Comparison of ENCODE assay signal across 25 cellular contexts in genomic region chr3:43089081-43089480, GRCh38. TPM values are rescaled to one million over a fixed set of nuclear protein-coding genes. Genes with fewer than 3 reads are reported as not detected.
DNase-seq lines count a peak whose midpoint lies in the region; ATAC-seq and TF ChIP-seq lines count a peak whose summit lies in the region.
"Had no signal": no experiment of that assay in that cellular context is flagged by ENCODE, and none has a peak within 500 bp of the region (broad histone marks: within the 10 kb centered on the region; RNA-seq: fewer than 3 reads in every experiment).

No MANE protein-coding gene starts in this region.

- H3K27me3 Mint-ChIP-seq in CD8-positive, alpha-beta T cell (ENCODE audit: low read depth), result no peaks in the 10 kb centered on the region
- no peaks in the 10 kb centered on the region for H3K27me3 Mint-ChIP-seq in central memory CD8-positive, alpha-beta T cell
- H3K27me3 Mint-ChIP-seq in osteocyte (ENCODE audit: unreplicated experiment), result no peaks in the 10 kb centered on the region
- H3K27me3 Mint-ChIP-seq: B cell; CD4-positive, alpha-beta T cell; CD8-positive, alpha-beta memory T cell had no signal

- H3K4me3 ChIP-seq in CD8-positive, alpha-beta T cell (ENCODE audit: low read depth, low read length), result no peak overlapping the region
- H3K4me3 ChIP-seq in uterus (no peak overlapping the region), coronary artery (no peak overlapping the region)
- H3K4me3 ChIP-seq: A549; BLaER1 treated with 17β-estradiol and CSF1 and Interleukin-3, amounts not matched to agents 10 nM and 100 nM; GM12878 had no signal

- H3K27ac ChIP-seq in CD8-positive, alpha-beta T cell (ENCODE audit: low read depth, low read length), result no peak overlapping the region
- H3K27ac ChIP-seq in uterus (peak overlapping the region; percentile 84 to 88), coronary artery (no peak overlapping the region)
- H3K27ac ChIP-seq: 22Rv1; A549; BLaER1 treated with 17β-estradiol and CSF1 and Interleukin-3, amounts not matched to agents 10 nM and 100 nM; C4-2B had no signal

- peaks cover 12% of the 10 kb centered on the region for H3K4me1 Mint-ChIP-seq in CD8-positive, alpha-beta T cell (ENCODE audit: low read depth)
- peaks cover 6% of the 10 kb centered on the region for H3K4me1 Mint-ChIP-seq in central memory CD8-positive, alpha-beta T cell
- no peaks in the 10 kb centered on the region for H3K4me1 Mint-ChIP-seq in osteocyte (ENCODE audit: unreplicated experiment)

- POLR2A ChIA-PET in CD8-positive, alpha-beta T cell (lab: Charles Lee), result no interaction called here

- peak overlapping the region; percentile 32 for H3K27ac Mint-ChIP-seq in CD8-positive, alpha-beta T cell
- H3K27ac Mint-ChIP-seq in central memory CD8-positive, alpha-beta T cell (ENCODE audit: low read depth), result peak overlapping the region; percentile 4
- no peak overlapping the region for H3K27ac Mint-ChIP-seq in osteocyte (ENCODE audit: unreplicated experiment)
- H3K27ac Mint-ChIP-seq: B cell; CD4-positive, alpha-beta T cell had no signal

- TF ChIP-seq POLR2A in uterus (IDR thresholded peaks at IDR 0.05), result no peak

- TF ChIP-seq CTCF in CD8-positive, alpha-beta T cell (IDR thresholded peaks at IDR 0.05), result no peak
- no peak for TF ChIP-seq CTCF in osteocyte (IDR thresholded peaks at IDR 0.05)
- TF ChIP-seq CTCF in uterus (IDR thresholded peaks at IDR 0.05), result no peak
- TF ChIP-seq CTCF in coronary artery (IDR thresholded peaks at IDR 0.05), result no peak

- H3K4me1 ChIP-seq in CD8-positive, alpha-beta T cell (ENCODE audit: insufficient read depth, low read length), result no peaks in the 10 kb centered on the region
- peaks cover 0 to 7% of the 10 kb centered on the region in 2 donors for H3K4me1 ChIP-seq in uterus
- H3K4me1 ChIP-seq: A549; BLaER1 treated with 17β-estradiol and CSF1 and Interleukin-3, amounts not matched to agents 10 nM and 100 nM had no signal

- CTCF ChIA-PET in CD8-positive, alpha-beta T cell (lab: Charles Lee), result interaction anchor here (7.1 kb wide), 1 partner anchor 127 kb away, joined by 77 read pairs; no protein-coding TSS in a partner anchor

- no peaks in the 10 kb centered on the region for H3K27me3 ChIP-seq in CD8-positive, alpha-beta T cell (ENCODE audit: insufficient read depth, low read length)
- no peaks in the 10 kb centered on the region for H3K27me3 ChIP-seq in uterus
- H3K27me3 ChIP-seq: BLaER1 treated with 17β-estradiol and CSF1 and Interleukin-3, amounts not matched to agents 10 nM and 100 nM had no signal

- H3K36me3 Mint-ChIP-seq in CD8-positive, alpha-beta T cell, result peaks cover 12% of the 10 kb centered on the region
- peaks cover 2% of the 10 kb centered on the region for H3K36me3 Mint-ChIP-seq in central memory CD8-positive, alpha-beta T cell (ENCODE audit: insufficient read depth)
- no peaks in the 10 kb centered on the region for H3K36me3 Mint-ChIP-seq in osteocyte (ENCODE audit: unreplicated experiment)

- ATAC-seq in CD8-positive, alpha-beta T cell, result no peak
- ATAC-seq in central memory CD8-positive, alpha-beta T cell (replicated peaks; ENCODE audit: extremely low read depth, poor library complexity, severe bottlenecking), result no peak
- ATAC-seq in GM18867 (IDR thresholded peaks at IDR 0.05; ENCODE audit: unreplicated experiment) (no peak), Right ventricle myocardium superior (ENCODE audit: poor library complexity) (no peak)
- ATAC-seq: A549, GM12878 had no signal

- no peaks in the 10 kb centered on the region for H3K9me3 Mint-ChIP-seq in CD8-positive, alpha-beta T cell
- no peaks in the 10 kb centered on the region for H3K9me3 Mint-ChIP-seq in central memory CD8-positive, alpha-beta T cell
- H3K9me3 Mint-ChIP-seq in osteocyte (ENCODE audit: unreplicated experiment), result no peaks in the 10 kb centered on the region
- H3K9me3 Mint-ChIP-seq: CD4-positive, alpha-beta T cell; CD8-positive, alpha-beta memory T cell had no signal

- no peaks in the 10 kb centered on the region for H3K9me3 ChIP-seq in CD8-positive, alpha-beta T cell (ENCODE audit: low read length)
- no peaks in the 10 kb centered on the region for H3K9me3 ChIP-seq in uterus
- H3K9me3 ChIP-seq: A549; BLaER1 treated with 17β-estradiol and CSF1 and Interleukin-3, amounts not matched to agents 10 nM and 100 nM had no signal

- no peak overlapping the region for H3K4me3 Mint-ChIP-seq in CD8-positive, alpha-beta T cell
- H3K4me3 Mint-ChIP-seq in central memory CD8-positive, alpha-beta T cell, result no peak overlapping the region
- no peak overlapping the region for H3K4me3 Mint-ChIP-seq in osteocyte (ENCODE audit: unreplicated experiment)
- H3K4me3 Mint-ChIP-seq: B cell; CD4-positive, alpha-beta T cell; CD8-positive, alpha-beta memory T cell had no signal

- H3K36me3 ChIP-seq in CD8-positive, alpha-beta T cell (ENCODE audit: insufficient read depth, low read length), result no peaks in the 10 kb centered on the region
- H3K36me3 ChIP-seq in uterus, result no peaks in the 10 kb centered on the region

- intact Hi-C loops in CD8-positive, alpha-beta T cell (cut with DNase I, micrococcal nuclease), result loop anchor here in 1 of 2 experiments (5.0 kb wide), 1 partner anchor 127 kb away; no protein-coding TSS in a partner anchor
- intact Hi-C loops in uterus (cut with DNase I; ENCODE audit: low total_unique reads) (no loop called here), Right ventricle myocardium superior (cut with DNase I) (no loop called here)

- DNase-seq in CD8-positive, alpha-beta T cell, result no peak
- DNase-seq in central memory CD8-positive, alpha-beta T cell (ENCODE audit: low spot score in 2 of 2), result no peak
- peak; percentile 59 for DNase-seq in osteocyte (ENCODE audit: extremely low spot score, unreplicated experiment)
- no peak for DNase-seq in uterus
- DNase-seq in coronary artery (ENCODE audit: low spot score), result no peak
- DNase-seq in RKO (ENCODE audit: low spot score), result no peak
- no peak for DNase-seq in Right ventricle myocardium superior
- DNase-seq: AML-193; CD4-positive, alpha-beta T cell; CD8-positive, alpha-beta memory T cell; COR-L47; DMS 273 treated with DMSO at 0.1 percent for 48 hours; DMS153; DMS53; DMS79; DND-41; EL; GDM1 had no signal

RNA-seq across cellular contexts. Expression of gene POMGNT2, which starts 16.8 kb away (rescaled TPM):
- 10 to 100 TPM in 1 of 2 experiments, 1 to 10 TPM in 1; 9.8 to 11.0 TPM for total RNA-seq in CD8-positive, alpha-beta T cell
- total RNA-seq in osteocyte (16.1 and 18.5 TPM in 2 replicates), uterus (100 to 1,000 TPM in 1 of 4 donors, 10 to 100 TPM in 3; 17.6 to 103 (median 57.7) TPM), Right ventricle myocardium superior (20.2 TPM)

Comparison
In these comparisons a context has a peak if more than half of its experiments do, and no peak if none do; other contexts are left out.
1. H3K27ac ChIP-seq: peak in uterus (2 of 2); none in CD8-positive, alpha-beta T cell (single experiment) and coronary artery (0 of 2).